ENCODE assay signal across 21 cellular contexts in the genomic region with DNA sequence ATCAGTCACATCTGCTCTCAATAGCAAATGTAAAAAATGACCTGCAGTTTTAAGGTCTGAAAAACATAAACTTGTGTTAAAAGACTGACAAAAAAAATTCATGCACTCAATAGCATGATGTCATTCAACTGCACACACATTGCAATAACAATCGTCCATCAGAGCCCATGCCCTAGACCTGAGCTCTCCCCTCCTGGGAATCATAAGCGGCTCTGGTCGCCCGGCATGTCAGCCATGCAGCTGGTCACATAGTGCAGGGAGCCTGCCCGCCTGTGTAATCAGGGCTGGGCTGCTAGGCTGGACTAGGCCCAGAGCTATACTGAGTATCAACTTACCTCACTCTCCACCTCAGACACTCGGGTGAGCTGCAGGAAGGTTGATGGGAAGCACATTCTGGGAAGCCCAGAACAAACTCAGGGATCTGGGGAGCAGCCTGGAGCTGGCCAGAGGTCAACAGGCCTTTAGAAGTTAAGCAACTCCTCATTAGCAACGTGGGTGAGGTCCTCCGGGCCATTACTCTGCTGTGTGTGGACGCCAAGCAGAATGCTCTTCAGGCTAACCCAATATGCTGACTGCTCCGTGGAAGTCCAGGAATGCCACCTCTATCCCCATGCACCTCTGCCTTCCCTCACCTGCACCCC.
"Had no signal": no experiment of that assay in that cellular context is flagged by ENCODE, and none has a peak within 500 bp of the region (broad histone marks: within the 10 kb centered on the region; RNA-seq: fewer than 3 reads in every experiment).

No MANE protein-coding gene starts in this region.

- H3K9me3 Mint-ChIP-seq: activated CD4-positive, alpha-beta memory T cell treated with anti-CD3 and anti-CD28 coated beads, Interleukin-2, amount 10 ng/mL, durations not matched to agents 7 days and 5 days; activated naive CD8-positive, alpha-beta T cell treated with anti-CD3 and anti-CD28 coated beads for 36 hours had no signal

- H3K4me3 ChIP-seq: body of pancreas, heart left ventricle, left ventricle myocardium inferior, testis, upper lobe of left lung had no signal

- H3K36me3 ChIP-seq: heart left ventricle, left ventricle myocardium inferior, upper lobe of left lung had no signal

- DNase-seq: activated CD4-positive, alpha-beta memory T cell treated with anti-CD3 and anti-CD28 coated beads, Interleukin-2, amount 10 ng/mL, durations not matched to agents 7 days and 5 days; activated CD4-positive, alpha-beta T cell treated with anti-CD3 and anti-CD28 coated beads for 48 hours; activated CD4-positive, CD25-positive, alpha-beta regulatory T cell; activated CD8-positive, alpha-beta memory T cell treated with anti-CD3 and anti-CD28 coated beads, Interleukin-2, amount 10 ng/mL, durations not matched to agents 7 days and 5 days; activated naive CD8-positive, alpha-beta T cell treated with anti-CD3 and anti-CD28 coated beads for 36 hours; amniotic stem cell; body of pancreas; caudate nucleus; effector CD4-positive, alpha-beta T cell; foreskin keratinocyte; heart left ventricle; left ventricle myocardium inferior; naive thymus-derived CD4-positive, alpha-beta T cell; stimulated activated CD4-positive, alpha-beta T cell treated with anti-CD3 and anti-CD28 coated beads, Interleukin-15, amount 100 ng/mL, for 24 hours; stimulated activated CD4-positive, alpha-beta T cell treated with anti-CD3 and anti-CD28 coated beads, Interleukin-2, amount 100 ng/mL, for 48 hours; T-cell; testis; upper lobe of left lung had no signal

- ATAC-seq: activated CD8-positive, alpha-beta memory T cell treated with anti-CD3 and anti-CD28 coated beads, Interleukin-2, amount 10 ng/mL, durations not matched to agents 7 days and 5 days; body of pancreas; esophagus mucosa; foreskin keratinocyte; heart left ventricle; naive thymus-derived CD4-positive, alpha-beta T cell; SK-N-SH treated with all-trans-retinoic acid at 6 μM for 48 hours; T-cell had no signal

- H3K4me3 Mint-ChIP-seq: activated CD4-positive, alpha-beta memory T cell treated with anti-CD3 and anti-CD28 coated beads, Interleukin-2, amount 10 ng/mL, durations not matched to agents 7 days and 5 days; activated CD8-positive, alpha-beta memory T cell treated with anti-CD3 and anti-CD28 coated beads, Interleukin-2, amount 10 ng/mL, durations not matched to agents 7 days and 5 days; activated naive CD8-positive, alpha-beta T cell treated with anti-CD3 and anti-CD28 coated beads for 36 hours; naive thymus-derived CD4-positive, alpha-beta T cell; T-cell had no signal

- H3K27ac Mint-ChIP-seq: activated CD4-positive, alpha-beta memory T cell treated with anti-CD3 and anti-CD28 coated beads, Interleukin-2, amount 10 ng/mL, durations not matched to agents 7 days and 5 days; activated CD8-positive, alpha-beta memory T cell treated with anti-CD3 and anti-CD28 coated beads, Interleukin-2, amount 10 ng/mL, durations not matched to agents 7 days and 5 days; activated naive CD8-positive, alpha-beta T cell treated with anti-CD3 and anti-CD28 coated beads for 36 hours; naive thymus-derived CD4-positive, alpha-beta T cell; T-cell had no signal

- H3K27ac ChIP-seq: body of pancreas, foreskin keratinocyte, heart left ventricle, left ventricle myocardium inferior, parathyroid adenoma, testis, upper lobe of left lung had no signal

- H3K36me3 Mint-ChIP-seq: activated CD8-positive, alpha-beta memory T cell treated with anti-CD3 and anti-CD28 coated beads, Interleukin-2, amount 10 ng/mL, durations not matched to agents 7 days and 5 days; activated naive CD8-positive, alpha-beta T cell treated with anti-CD3 and anti-CD28 coated beads for 36 hours; naive thymus-derived CD4-positive, alpha-beta T cell; T-cell had no signal

- H3K4me1 ChIP-seq: body of pancreas, foreskin keratinocyte, parathyroid adenoma had no signal

- H3K4me1 Mint-ChIP-seq: activated CD4-positive, alpha-beta memory T cell treated with anti-CD3 and anti-CD28 coated beads, Interleukin-2, amount 10 ng/mL, durations not matched to agents 7 days and 5 days; activated CD8-positive, alpha-beta memory T cell treated with anti-CD3 and anti-CD28 coated beads, Interleukin-2, amount 10 ng/mL, durations not matched to agents 7 days and 5 days; activated naive CD8-positive, alpha-beta T cell treated with anti-CD3 and anti-CD28 coated beads for 36 hours; naive thymus-derived CD4-positive, alpha-beta T cell; T-cell had no signal

- H3K27me3 ChIP-seq: body of pancreas, heart left ventricle, testis, upper lobe of left lung had no signal

- H3K9me3 ChIP-seq: body of pancreas, heart left ventricle, left ventricle myocardium inferior, testis, upper lobe of left lung had no signal
